In genomic region chr9:122477346-122477745, GRCh38 we compare ENCODE assay signal across 2 cellular contexts.
A peak's percentile ranks its signal among the peaks of the same experiment; 100 is the strongest.
TF ChIP-seq lines count a peak whose summit lies in the region.

No MANE protein-coding gene starts in this region.

TF ChIP-seq in A549, 52 proteins besides CTCF, POLR2A, EP300 and RAD21:
- TF ChIP-seq CHD4 (IDR thresholded peaks at IDR 0.05; ENCODE audit: borderline replicate concordance): no peak
- TF ChIP-seq MAFK (IDR thresholded peaks at IDR 0.05; ENCODE audit: partially characterized antibody): peak; percentile 95
- TF ChIP-seq ZNF302 (CRISPR knock-in tag; IDR thresholded peaks at IDR 0.05): no peak
- no peak for TF ChIP-seq ELK1 (IDR thresholded peaks at IDR 0.05; ENCODE audit: low read depth, low read length)
- no peak for TF ChIP-seq NPAS2 (CRISPR knock-in tag; IDR thresholded peaks at IDR 0.05; ENCODE audit: borderline replicate concordance)

TF ChIP-seq in K562, 482 proteins besides CTCF, POLR2A, EP300 and RAD21:
- TF ChIP-seq ZNF316 (IDR thresholded peaks at IDR 0.05): peak; percentile 97
- TF ChIP-seq MAFF (IDR thresholded peaks at IDR 0.05; ENCODE audit: low read length): peak; percentile 89
- TF ChIP-seq ATF3 (IDR thresholded peaks at IDR 0.05): peak; percentile 56
- no peak for TF ChIP-seq ATF3 (CRISPR knock-in tag; conservative IDR thresholded peaks at IDR 0.05)
- TF ChIP-seq FOSL1 (tag; conservative IDR thresholded peaks at IDR 0.05): peak; percentile 81
- TF ChIP-seq MAFK (IDR thresholded peaks at IDR 0.05; ENCODE audit: low read length): peak; percentile 89
- TF ChIP-seq PKNOX1 (IDR thresholded peaks at IDR 0.05): 0 out of 2 replicates have a peak, but pooled peaks have one; percentile 15
- no peak for TF ChIP-seq BCL6 (CRISPR knock-in tag; IDR thresholded peaks at IDR 0.05)
- TF ChIP-seq MEIS2 (IDR thresholded peaks at IDR 0.05; ENCODE audit: partially characterized antibody): peak; percentile 64
- TF ChIP-seq ESRRB (CRISPR knock-in tag; IDR thresholded peaks at IDR 0.05; ENCODE audit: borderline replicate concordance): no peak
- no peak for TF ChIP-seq ZNF408 (CRISPR knock-in tag; IDR thresholded peaks at IDR 0.05; ENCODE audit: low read depth)
- TF ChIP-seq C11orf30 (IDR thresholded peaks at IDR 0.05; ENCODE audit: low read depth): peak; percentile 94
- TF ChIP-seq MAFG (tag; conservative IDR thresholded peaks at IDR 0.05): peak; percentile 91
